Comparison of ENCODE assay signal across 29 cellular contexts in the genomic region with DNA sequence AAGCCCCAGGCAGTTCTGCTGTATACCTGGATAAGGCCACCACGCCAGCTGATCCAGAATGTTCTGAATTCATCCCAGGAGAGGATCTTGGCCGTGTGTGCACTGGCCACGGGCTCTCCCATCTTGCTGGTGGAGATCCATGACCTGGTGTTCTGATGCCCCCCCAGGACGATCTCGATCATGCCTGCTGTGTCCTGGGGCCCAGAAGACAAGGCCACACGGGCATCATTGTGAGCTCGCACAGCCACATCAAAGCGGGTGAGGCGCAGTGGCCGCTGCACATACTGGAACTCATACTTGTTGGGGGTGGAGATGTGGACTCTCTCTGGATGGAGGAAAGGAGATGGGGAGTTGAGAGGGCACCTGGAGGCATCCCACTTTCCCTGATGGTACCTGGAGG. TPM values are rescaled to one million over a fixed set of nuclear protein-coding genes. Genes with fewer than 3 reads are reported as not detected.
"Had no signal": no experiment of that assay in that cellular context is flagged by ENCODE, and none has a peak within 500 bp of the region (broad histone marks: within the 10 kb centered on the region; RNA-seq: fewer than 3 reads in every experiment).

No MANE protein-coding gene starts in this region.

- H3K4me3 ChIP-seq: esophagus muscularis mucosa, gastroesophageal sphincter, heart left ventricle, hepatocyte, left lung, mucosa of descending colon, pancreas, suprapubic skin, transverse colon, vagina had no signal

- DNase-seq: effector CD8-positive, alpha-beta T cell; endodermal cell; foreskin keratinocyte; heart left ventricle; left cardiac atrium; left lung; mesenchymal stem cell; mucosa of descending colon; naive B cell; pancreas; stimulated activated CD4-positive, alpha-beta T cell treated with anti-CD3 and anti-CD28 coated beads, Interleukin-15, amount 100 ng/mL, for 24 hours; stimulated activated CD4-positive, alpha-beta T cell treated with anti-CD3 and anti-CD28 coated beads, Interleukin-2, amount 100 ng/mL, for 48 hours; stimulated activated naive B cell treated with anti-CD40 and anti-IgM and Interleukin-4, amounts not matched to agents 10 μg/mL and 1 μg/mL and 100 μg/mL, for 72 hours; transverse colon had no signal

- H3K4me1 ChIP-seq: esophagus muscularis mucosa, foreskin keratinocyte, gastroesophageal sphincter, heart left ventricle, left lung, pancreas, suprapubic skin, transverse colon, vagina had no signal

- H3K27ac Mint-ChIP-seq: dendritic cell treated with granulocyte-macrophage colony-stimulating factor and Interleukin-4, amounts not matched to agents 40 ng/mL and 50 ng/mL, for 4 days; endodermal cell; mesothelial cell of epicardium; naive B cell; natural killer cell treated with Interleukin-12 subunit alpha and Interleukin-12 subunit beta and Interleukin-15 and Interleukin-18, amount 100 ng/mL, for 72 hours; progenitor cell of endocrine pancreas; stimulated activated naive CD8-positive, alpha-beta T cell treated with anti-CD3 and anti-CD28 coated beads, Interleukin-15, Interleukin-2, amounts not matched to agents 100 ng/mL and 50 ng/mL, for 24 hours had no signal

- H3K4me1 Mint-ChIP-seq: endodermal cell; mesothelial cell of epicardium; naive B cell; neural crest cell; stimulated activated naive B cell treated with anti-CD40 and anti-IgM and Interleukin-4, amounts not matched to agents 10 μg/mL and 1 μg/mL and 100 μg/mL, for 72 hours had no signal

- H3K9me3 ChIP-seq: neutrophil, pancreas, vagina had no signal

- H3K27me3 ChIP-seq: heart left ventricle, hepatocyte, left lung, neutrophil, pancreas, suprapubic skin, transverse colon, vagina had no signal

- H3K27me3 Mint-ChIP-seq: progenitor cell of endocrine pancreas had no signal

- H3K27ac ChIP-seq: esophagus muscularis mucosa, foreskin keratinocyte, gastroesophageal sphincter, heart left ventricle, hepatocyte, left lung, neutrophil, pancreas, suprapubic skin, transverse colon, vagina had no signal

- H3K4me3 Mint-ChIP-seq: dendritic cell treated with granulocyte-macrophage colony-stimulating factor and Interleukin-4, amounts not matched to agents 40 ng/mL and 50 ng/mL, for 4 days; endodermal cell; mesothelial cell of epicardium; natural killer cell treated with Interleukin-12 subunit alpha and Interleukin-12 subunit beta and Interleukin-15 and Interleukin-18, amount 100 ng/mL, for 72 hours; neural crest cell; stimulated activated naive B cell treated with anti-CD40 and anti-IgM and Interleukin-4, amounts not matched to agents 10 μg/mL and 1 μg/mL and 100 μg/mL, for 72 hours; stimulated activated naive CD8-positive, alpha-beta T cell treated with anti-CD3 and anti-CD28 coated beads, Interleukin-15, Interleukin-2, amounts not matched to agents 100 ng/mL and 50 ng/mL, for 24 hours had no signal

- H3K36me3 ChIP-seq: gastroesophageal sphincter, heart left ventricle, left lung, neutrophil, pancreas, suprapubic skin, transverse colon, vagina had no signal

- FAIRE-seq: colon, endothelial cell of umbilical vein, pancreas had no signal

RNA-seq across cellular contexts. Expression of a gene that starts 40.1 kb away (rescaled TPM):
- total RNA-seq: endodermal cell, epithelial cell of proximal tubule, foreskin keratinocyte, mesothelial cell of epicardium, neural crest cell, progenitor cell of endocrine pancreas had no signal
- polyA plus RNA-seq: foreskin keratinocyte had no signal
